In genomic region chr10:98028168-98028770, GRCh38 we compare ENCODE assay signal across 8 cellular contexts. TPM values are rescaled to one million over a fixed set of nuclear protein-coding genes. Genes with fewer than 3 reads are reported as not detected.
A peak's percentile ranks its signal among the peaks of the same experiment; 100 is the strongest.
DNase-seq lines count a peak whose midpoint lies in the region; TF ChIP-seq lines count a peak whose summit lies in the region.

No MANE protein-coding gene starts in this region.

- H3K4me3 ChIP-seq in esophagus muscularis mucosa = no peak overlapping the region

- H3K9me3 ChIP-seq in esophagus muscularis mucosa = no peaks in the 10 kb centered on the region

- intact Hi-C loops in esophagus muscularis mucosa (cut with DNase I) = no loop called here

- TF ChIP-seq POLR2A in esophagus muscularis mucosa (IDR thresholded peaks at IDR 0.05; ENCODE audit: low read depth) = no peak

- H3K27me3 ChIP-seq in esophagus muscularis mucosa = peaks cover 0 to 94% (median 40%) of the 10 kb centered on the region in 4 donors

- 27% methylated on average over 6 of the region's 11 CpGs for WGBS in esophagus muscularis mucosa

- TF ChIP-seq EP300 in esophagus muscularis mucosa (IDR thresholded peaks at IDR 0.05) = no peak

- peaks cover 44% of the 10 kb centered on the region for H3K4me1 Mint-ChIP-seq in nephron progenitor cell

- peak overlapping the region; percentile 67 for H3K4me3 Mint-ChIP-seq in nephron progenitor cell

- peaks cover 61% of the 10 kb centered on the region for H3K27me3 Mint-ChIP-seq in nephron progenitor cell (ENCODE audit: low read depth, poor library complexity)

- peak; percentile 43 to 62 (median 59) for TF ChIP-seq CTCF in esophagus muscularis mucosa (IDR thresholded peaks at IDR 0.05)
- peak; percentile 95 for TF ChIP-seq CTCF in nephron progenitor cell (IDR thresholded peaks at IDR 0.05)

- H3K27ac Mint-ChIP-seq in nephron progenitor cell = no peak overlapping the region

- no peaks in the 10 kb centered on the region for H3K36me3 ChIP-seq in esophagus muscularis mucosa

- no peaks in the 10 kb centered on the region for H3K36me3 Mint-ChIP-seq in nephron progenitor cell (ENCODE audit: low read depth)

- peaks cover 13 to 31% (median 26%) of the 10 kb centered on the region in 4 donors for H3K4me1 ChIP-seq in esophagus muscularis mucosa

- no peak overlapping the region for H3K27ac ChIP-seq in esophagus muscularis mucosa (replicated peaks in 1 of 4)
- no peak overlapping the region for H3K27ac ChIP-seq in substantia nigra (ENCODE audit: low read depth, low read length, poor library complexity, severe bottlenecking)

- no peaks in the 10 kb centered on the region for H3K9me3 Mint-ChIP-seq in nephron progenitor cell

- DNase-seq in COR-L47 (lab: John Stamatoyannopoulos, UW) = peak; percentile 39
- peak; percentile 49 for DNase-seq in HCEC 1CT
- peak; percentile 77 for DNase-seq in NCI-H69 (lab: John Stamatoyannopoulos, UW)
- peak; percentile 49 for DNase-seq in activated CD8-positive, alpha-beta memory T cell treated with anti-CD3 and anti-CD28 coated beads, Interleukin-2, amount 50 U/mL, for 4 hours
- DNase-seq in esophagus muscularis mucosa (ENCODE audit: extremely low spot score) = no peak
- peak; percentile 84 for DNase-seq in nephron progenitor cell
- peak in 42 of 49 donors; percentile 7 to 81 (median 48) for DNase-seq in substantia nigra (lab: John Stamatoyannopoulos, UW)
- DNase-seq in OCI-M2 (lab: John Stamatoyannopoulos, UW; ENCODE audit: unreplicated experiment) = no peak

RNA-seq across cellular contexts. Expression of gene CRTAC1, which starts 2.2 kb away (rescaled TPM):
- total RNA-seq in esophagus muscularis mucosa = 1 to 10 TPM; 4.0 to 8.7 (median 5.0) TPM

Comparison
In these comparisons a context has a peak if more than half of its experiments do, and no peak if none do; other contexts are left out.
1. DNase-seq: peak in COR-L47 (single experiment), HCEC 1CT (single experiment), NCI-H69 (single experiment), activated CD8-positive, alpha-beta memory T cell treated with anti-CD3 and anti-CD28 coated beads, Interleukin-2, amount 50 U/mL, for 4 hours (single experiment), nephron progenitor cell (single experiment) and substantia nigra (42 of 49); none in esophagus muscularis mucosa (single experiment) and OCI-M2 (single experiment).